In the genomic region with DNA sequence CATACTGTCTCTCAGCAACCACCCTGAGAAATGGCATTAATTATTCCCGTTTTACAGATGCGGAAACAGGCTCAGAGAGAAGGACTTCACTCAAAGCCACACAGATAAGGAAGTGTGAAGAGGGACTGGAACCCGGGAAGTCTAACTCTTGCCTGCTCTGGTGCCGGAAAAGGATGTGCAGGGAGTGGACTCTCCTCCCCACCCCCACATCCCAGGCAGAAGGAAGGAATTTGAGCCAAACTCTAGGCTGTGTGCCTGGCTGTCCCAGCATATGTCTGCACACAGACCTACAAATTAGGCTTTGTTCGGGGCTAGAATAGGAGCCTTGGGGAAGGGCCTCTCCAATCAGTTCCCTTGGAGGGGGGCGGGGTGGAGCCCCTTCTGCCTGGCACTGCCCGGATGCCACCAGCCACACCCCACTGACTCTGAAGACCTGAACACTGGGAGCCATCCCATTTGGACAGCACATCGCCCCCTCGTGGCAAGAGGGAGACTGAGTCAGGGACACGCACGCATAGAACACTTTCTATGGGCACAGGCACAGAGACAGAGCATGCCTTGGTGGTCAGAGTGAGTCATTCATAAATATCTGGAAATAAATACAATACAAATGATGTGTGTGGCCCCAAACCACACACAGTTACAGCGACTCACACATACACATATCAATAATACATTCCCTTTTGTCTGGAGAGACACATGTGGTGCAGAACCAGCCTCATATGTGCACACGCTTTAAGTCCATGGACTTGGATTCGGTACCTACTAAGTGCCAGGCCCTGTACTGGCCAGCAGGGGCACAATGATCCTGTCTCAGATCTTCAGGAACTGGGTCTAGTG, we compare ENCODE assay signal across 8 cellular contexts. TPM values are rescaled to one million over a fixed set of nuclear protein-coding genes. Genes with fewer than 3 reads are reported as not detected.
DNase-seq lines count a peak whose midpoint lies in the region; ATAC-seq and TF ChIP-seq lines count a peak whose summit lies in the region.

No MANE protein-coding gene starts in this region.

- H2AFZ ChIP-seq in GM23248 (peak overlapping the region; percentile 69), MM.1S (ENCODE audit: low read length) (peak overlapping the region; percentile 38; the same call in 1 of the 2 replicates)

- DNase-seq in ELF-1 (ENCODE audit: low read depth, low spot score) (peak; percentile 83), GM23248 (peak; percentile 96), MM.1S (peak; percentile 87), SK-MEL-5 (ENCODE audit: low read depth, low spot score) (peak; percentile 96), head of caudate nucleus (peak; percentile 86 to 99 (median 96)), psoas muscle (peak; percentile 89 to 92), vagina (ENCODE audit: extremely low spot score in 2 of 2) (no peak)
- DNase-seq in activated naive CD4-positive, alpha-beta T cell treated with anti-CD3 and anti-CD28 coated beads, Interleukin-2, amount 50 U/mL, for 72 hours (ENCODE audit: low spot score in 2 of 2): peak; percentile 76 to 83

- TF ChIP-seq CTCF in MM.1S (IDR thresholded peaks at IDR 0.05; ENCODE audit: low read length) (peak; percentile 95), psoas muscle (IDR thresholded peaks at IDR 0.05) (peak; percentile 81), vagina (IDR thresholded peaks at IDR 0.05) (peak; percentile 73 to 94 (median 89))

- TF ChIP-seq POLR2A in vagina (IDR thresholded peaks at IDR 0.05): no peak

- H3K36me3 Mint-ChIP-seq in activated naive CD4-positive, alpha-beta T cell treated with anti-CD3 and anti-CD28 coated beads, Interleukin-2, amount 50 U/mL, for 72 hours: no peaks in the 10 kb centered on the region

- H3K27ac Mint-ChIP-seq in activated naive CD4-positive, alpha-beta T cell treated with anti-CD3 and anti-CD28 coated beads, Interleukin-2, amount 50 U/mL, for 72 hours: peak overlapping the region; percentile 33 to 57

- H3K27me3 ChIP-seq in GM23248 (replicated peaks; ENCODE audit: insufficient read depth) (no peaks in the 10 kb centered on the region), MM.1S (replicated peaks; ENCODE audit: insufficient read depth, low read length) (peaks cover 25% of the 10 kb centered on the region), psoas muscle (ENCODE audit: insufficient read depth in 3 of 3, low read length in 2 of 3) (peaks cover 0 to 2% (median 0%) of the 10 kb centered on the region in 3 donors), vagina (no peaks in the 10 kb centered on the region)

- peak overlapping the region; percentile 37 for H3K4me2 ChIP-seq in GM23248 (ENCODE audit: unreplicated experiment)
- peak overlapping the region; percentile 54; the same call in 1 of the 2 replicates for H3K4me2 ChIP-seq in MM.1S (ENCODE audit: low read depth, low read length)

- no peaks in the 10 kb centered on the region for H3K9me3 Mint-ChIP-seq in activated naive CD4-positive, alpha-beta T cell treated with anti-CD3 and anti-CD28 coated beads, Interleukin-2, amount 50 U/mL, for 72 hours

- in situ Hi-C loops in GM23248 (cut with MboI): no loop called here
- in situ Hi-C loops in SK-MEL-5 (cut with HindIII; ENCODE audit: low pct_unique_long_range_greater_than_20kb, low sequenced_read_pairs): no loop called here

- H3K9ac ChIP-seq in GM23248 (peak overlapping the region; percentile 34), MM.1S (ENCODE audit: low read length) (no peak overlapping the region)

- WGBS in GM23248 (ENCODE audit: low coverage in 1 of 2, low lambda C conversion rate in 2 of 2, missing lambda C conversion rate in 2 of 2), 2 experiments: 11 to 12% methylated on average over 14 of the region's 14 CpGs
- WGBS in psoas muscle, 3 donors: 20 to 23% (median 22%) methylated on average over 14 of the region's 14 CpGs

- peaks cover 20% of the 10 kb centered on the region; the same call in 1 of the 2 replicates for H3F3A ChIP-seq in GM23248 (ENCODE audit: insufficient read depth)
- H3F3A ChIP-seq in MM.1S (ENCODE audit: insufficient read depth, low read length): no peaks in the 10 kb centered on the region

- H3K36me3 ChIP-seq in GM23248 (ENCODE audit: low read depth): no peaks in the 10 kb centered on the region
- H3K36me3 ChIP-seq in MM.1S (replicated peaks; ENCODE audit: insufficient read depth, low read length): no peaks in the 10 kb centered on the region
- H3K36me3 ChIP-seq in psoas muscle (ENCODE audit: insufficient read depth in 1 of 2, low read depth in 1 of 2): no peaks in the 10 kb centered on the region
- no peaks in the 10 kb centered on the region for H3K36me3 ChIP-seq in vagina

- H4K20me1 ChIP-seq in GM23248 (ENCODE audit: insufficient read depth): no peaks in the 10 kb centered on the region
- H4K20me1 ChIP-seq in MM.1S (ENCODE audit: insufficient read depth, low read length): no peaks in the 10 kb centered on the region

- H3K9me3 ChIP-seq in GM23248 (ENCODE audit: low read depth) (no peaks in the 10 kb centered on the region), MM.1S (replicated peaks; ENCODE audit: insufficient read depth, low read length) (no peaks in the 10 kb centered on the region), psoas muscle (no peaks in the 10 kb centered on the region), vagina (no peaks in the 10 kb centered on the region)

- intact Hi-C loops in head of caudate nucleus (cut with DNase I) (loop anchor here (10.0 kb wide), 1 partner anchor 52 kb away; a partner anchor contains a TSS), psoas muscle (cut with DNase I) (loop anchor here (10.0 kb wide), 2 partner anchors 48 to 448 kb away; a partner anchor contains a TSS), vagina (cut with DNase I) (loop anchor here (2.0 kb wide), 1 partner anchor 16 kb away; no protein-coding TSS in a partner anchor)

- no peak overlapping the region for H3K4me3 ChIP-seq in GM23248
- no peak overlapping the region for H3K4me3 ChIP-seq in MM.1S (ENCODE audit: low read length)
- no peak overlapping the region for H3K4me3 ChIP-seq in psoas muscle
- no peak overlapping the region for H3K4me3 ChIP-seq in vagina

- H3K9me2 ChIP-seq in GM23248 (ENCODE audit: insufficient read depth): no peaks in the 10 kb centered on the region
- H3K9me2 ChIP-seq in MM.1S (replicated peaks; ENCODE audit: insufficient read depth, low read length): no peaks in the 10 kb centered on the region

- peak; percentile 85 to 90 for ATAC-seq in activated naive CD4-positive, alpha-beta T cell treated with anti-CD3 and anti-CD28 coated beads, Interleukin-2, amount 50 U/mL, for 72 hours
- ATAC-seq in psoas muscle: peak; percentile 85 to 91 (median 88)

- H3K27ac ChIP-seq in GM23248 (peak overlapping the region; percentile 73), MM.1S (ENCODE audit: low read length) (no peak overlapping the region), psoas muscle (peak overlapping the region; percentile 66), vagina (peak overlapping the region; percentile 38)

- H3K79me2 ChIP-seq in GM23248 (ENCODE audit: insufficient read depth): no peaks in the 10 kb centered on the region
- no peaks in the 10 kb centered on the region for H3K79me2 ChIP-seq in MM.1S (ENCODE audit: low read length)

- peaks cover 20% of the 10 kb centered on the region for H3K4me1 ChIP-seq in GM23248 (ENCODE audit: insufficient read depth)
- H3K4me1 ChIP-seq in MM.1S (ENCODE audit: low read length): peaks cover 9% of the 10 kb centered on the region; the same call in 1 of the 2 replicates
- H3K4me1 ChIP-seq in psoas muscle: peaks cover 6% of the 10 kb centered on the region
- peaks cover 18% of the 10 kb centered on the region for H3K4me1 ChIP-seq in vagina

RNA-seq across cellular contexts. Expression of a gene that starts 13.1 kb away (rescaled TPM):
- total RNA-seq in GM23248 (2014; rRNA removed; shearing (Covaris generic)): 95.2 and 113 TPM in 2 replicates
- polyA plus RNA-seq in GM23248 (2016; fragmentation: Nextera tagmentation; extraction: Ambion mirVana) (51.1 and 54.8 TPM in 2 replicates), psoas muscle (10 to 100 TPM; 19.0 to 24.6 (median 20.0) TPM)
- total RNA-seq in SK-MEL-5 (2014; rRNA removed; shearing (Covaris generic)): 37.1 and 41.0 TPM in 2 replicates
- polyA plus RNA-seq in SK-MEL-5 (2015; cell fraction: cytosol; rRNA removed): 54.4 and 60.9 TPM in 2 replicates
- polyA plus RNA-seq in SK-MEL-5 (2015; cell fraction: nucleus; rRNA removed): 89.4 and 107 TPM in 2 replicates
- total RNA-seq in activated naive CD4-positive, alpha-beta T cell treated with anti-CD3 and anti-CD28 coated beads, Interleukin-2, amount 50 U/mL, for 72 hours: 10 to 100 TPM in 1 of 2 donors, 1 to 10 TPM in 1; 6.8 to 19.2 TPM
- total RNA-seq in psoas muscle (10 to 100 TPM; 20.1 to 66.0 (median 28.7) TPM), vagina (99.4 TPM)

RNA-seq across cellular contexts. Expression of a gene that starts 18.2 kb away (rescaled TPM):
- 0.54 TPM in 1 of 2 replicates, not detected in the other for total RNA-seq in GM23248 (2014; rRNA removed; shearing (Covaris generic))
- polyA plus RNA-seq in GM23248 (2016; fragmentation: Nextera tagmentation; extraction: Ambion mirVana): 1.1 and 1.8 TPM in 2 replicates
- total RNA-seq in SK-MEL-5 (2014; rRNA removed; shearing (Covaris generic)): 0.74 and 1.5 TPM in 2 replicates
- polyA plus RNA-seq in SK-MEL-5 (2015; cell fraction: cytosol; rRNA removed): 0.98 and 1.5 TPM in 2 replicates
- polyA plus RNA-seq in SK-MEL-5 (2015; cell fraction: nucleus; rRNA removed): 2.0 and 6.2 TPM in 2 replicates
- total RNA-seq in activated naive CD4-positive, alpha-beta T cell treated with anti-CD3 and anti-CD28 coated beads, Interleukin-2, amount 50 U/mL, for 72 hours: 1 to 10 TPM in 1 of 2 donors, under 1 TPM in 1; 0.80 to 1.3 TPM
- total RNA-seq in psoas muscle: under 1 TPM in 2 of 4 donors, not detected in 2; 0.08 to 0.54 TPM
- polyA plus RNA-seq in psoas muscle: under 1 TPM; 0.04 to 0.30 (median 0.06) TPM
- total RNA-seq in vagina: 1.5 TPM

RNA-seq across cellular contexts. Expression of a gene that starts 18.3 kb away (rescaled TPM):
- 79.8 and 103 TPM in 2 replicates for total RNA-seq in GM23248 (2014; rRNA removed; shearing (Covaris generic))
- 58.8 and 61.7 TPM in 2 replicates for polyA plus RNA-seq in GM23248 (2016; fragmentation: Nextera tagmentation; extraction: Ambion mirVana)
- 66.8 and 76.9 TPM in 2 replicates for total RNA-seq in SK-MEL-5 (2014; rRNA removed; shearing (Covaris generic))
- 47.4 and 52.3 TPM in 2 replicates for polyA plus RNA-seq in SK-MEL-5 (2015; cell fraction: cytosol; rRNA removed)
- polyA plus RNA-seq in SK-MEL-5 (2015; cell fraction: nucleus; rRNA removed): 148 and 158 TPM in 2 replicates
- total RNA-seq in activated naive CD4-positive, alpha-beta T cell treated with anti-CD3 and anti-CD28 coated beads, Interleukin-2, amount 50 U/mL, for 72 hours: 10 to 100 TPM; 36.9 to 43.9 TPM
- total RNA-seq in psoas muscle: 1 to 10 TPM; 4.4 to 7.0 (median 4.9) TPM
- polyA plus RNA-seq in psoas muscle: 1 to 10 TPM; 3.2 to 6.1 (median 4.9) TPM
- total RNA-seq in vagina: 95.0 TPM

RNA-seq across cellular contexts. Expression of a gene that starts 25.4 kb away (rescaled TPM):
- total RNA-seq in GM23248 (2014; rRNA removed; shearing (Covaris generic)): 3.4 and 4.4 TPM in 2 replicates
- polyA plus RNA-seq in GM23248 (2016; fragmentation: Nextera tagmentation; extraction: Ambion mirVana): 3.6 and 4.4 TPM in 2 replicates
- 14.7 and 14.8 TPM in 2 replicates for total RNA-seq in SK-MEL-5 (2014; rRNA removed; shearing (Covaris generic))
- polyA plus RNA-seq in SK-MEL-5 (2015; cell fraction: cytosol; rRNA removed): 25.0 and 30.5 TPM in 2 replicates
- 17.7 and 26.1 TPM in 2 replicates for polyA plus RNA-seq in SK-MEL-5 (2015; cell fraction: nucleus; rRNA removed)
- total RNA-seq in activated naive CD4-positive, alpha-beta T cell treated with anti-CD3 and anti-CD28 coated beads, Interleukin-2, amount 50 U/mL, for 72 hours: 10 to 100 TPM; 11.6 to 17.0 TPM
- total RNA-seq in psoas muscle: 10 to 100 TPM; 11.0 to 29.0 (median 19.5) TPM
- polyA plus RNA-seq in psoas muscle: 10 to 100 TPM; 14.7 to 23.8 (median 22.6) TPM
- total RNA-seq in vagina: 5.2 TPM

RNA-seq across cellular contexts. Expression of a gene that starts 25.4 kb away (rescaled TPM):
- total RNA-seq in GM23248 (2014; rRNA removed; shearing (Covaris generic)): 83.5 and 94.1 TPM in 2 replicates
- 145 and 148 TPM in 2 replicates for polyA plus RNA-seq in GM23248 (2016; fragmentation: Nextera tagmentation; extraction: Ambion mirVana)
- total RNA-seq in SK-MEL-5 (2014; rRNA removed; shearing (Covaris generic)): 46.3 and 52.9 TPM in 2 replicates
- polyA plus RNA-seq in SK-MEL-5 (2015; cell fraction: cytosol; rRNA removed): 58.9 and 63.7 TPM in 2 replicates
- polyA plus RNA-seq in SK-MEL-5 (2015; cell fraction: nucleus; rRNA removed): 70.1 and 79.9 TPM in 2 replicates
- 10 to 100 TPM; 42.4 to 53.3 TPM for total RNA-seq in activated naive CD4-positive, alpha-beta T cell treated with anti-CD3 and anti-CD28 coated beads, Interleukin-2, amount 50 U/mL, for 72 hours
- total RNA-seq in psoas muscle: 10 to 100 TPM; 56.6 to 90.1 (median 72.6) TPM
- 100 to 1,000 TPM; 106 to 159 (median 111) TPM for polyA plus RNA-seq in psoas muscle
- 85.4 TPM for total RNA-seq in vagina

Comparison
In these comparisons a context has a peak if more than half of its experiments do, and no peak if none do; other contexts are left out.
1. DNase-seq: peak in ELF-1 (single experiment), GM23248 (single experiment), MM.1S (single experiment), SK-MEL-5 (single experiment), activated naive CD4-positive, alpha-beta T cell treated with anti-CD3 and anti-CD28 coated beads, Interleukin-2, amount 50 U/mL, for 72 hours (2 of 2), head of caudate nucleus (42 of 42) and psoas muscle (2 of 2); none in vagina (0 of 2).
2. Peak in every context shown above with its lines, with median percentiles within 50 percentile points of each other: CTCF ChIP-seq.